ENCODE assay signal across 26 cellular contexts in genomic region chr5:135951807-135952206, GRCh38. TPM values are rescaled to one million over a fixed set of nuclear protein-coding genes. Genes with fewer than 3 reads are reported as not detected.
"Had no signal": no experiment of that assay in that cellular context is flagged by ENCODE, and none has a peak within 500 bp of the region (broad histone marks: within the 10 kb centered on the region; RNA-seq: fewer than 3 reads in every experiment).

No MANE protein-coding gene starts in this region.

- H3K9ac ChIP-seq: KMS-11 had no signal

- H3K4me2 ChIP-seq: KMS-11 had no signal

- H3K4me3 ChIP-seq: K562 had no signal

- H3K4me3 Mint-ChIP-seq: IgD-negative memory B cell had no signal

- ATAC-seq: K562, Panc1, PC-3 had no signal

- H3K27ac Mint-ChIP-seq: IgD-negative memory B cell had no signal

- H3K36me3 Mint-ChIP-seq: IgD-negative memory B cell had no signal

- H3K27ac ChIP-seq: KMS-11, RWPE1 had no signal

- DNase-seq: Kasumi-1, MM.1S, NCI-H1048, NCI-H1105, NCI-H1436 treated with DMSO at 0.1 percent for 48 hours, NCI-H1694, NCI-H187 treated with DMSO at 0.1 percent for 48 hours, NCI-H2029 treated with DMSO at 0.1 percent for 48 hours, NCI-H2107, NCI-H2227 treated with DMSO at 0.1 percent for 48 hours, NCI-H524, NCI-H526 treated with DMSO at 0.1 percent for 48 hours, NCI-H82, PC-3, SHP77 had no signal

RNA-seq across cellular contexts. Expression of gene LECT2, which starts 3.0 kb away (rescaled TPM):
- total RNA-seq: HT1080; K562; M059J; NCI-H460; OCI-LY7; PC-3; SK-MEL-5; T-helper 1 cell treated with Interleukin-12 subunit alpha and Interleukin-12 subunit beta and Interleukin-4 antibody, amounts not matched to agents 30 ng/mL and 1 ng/mL, for 36 hours had no signal
- polyA plus RNA-seq: IgD-negative memory B cell, K562 had no signal

RNA-seq across cellular contexts. Expression of gene IL9, which starts 56.2 kb away (rescaled TPM):
- total RNA-seq: HT1080, K562, M059J, NCI-H460, OCI-LY7, PC-3, SK-MEL-5 had no signal
- polyA plus RNA-seq: IgD-negative memory B cell, K562 had no signal
